8 cellular contexts compared by ENCODE assay signal in the genomic region with DNA sequence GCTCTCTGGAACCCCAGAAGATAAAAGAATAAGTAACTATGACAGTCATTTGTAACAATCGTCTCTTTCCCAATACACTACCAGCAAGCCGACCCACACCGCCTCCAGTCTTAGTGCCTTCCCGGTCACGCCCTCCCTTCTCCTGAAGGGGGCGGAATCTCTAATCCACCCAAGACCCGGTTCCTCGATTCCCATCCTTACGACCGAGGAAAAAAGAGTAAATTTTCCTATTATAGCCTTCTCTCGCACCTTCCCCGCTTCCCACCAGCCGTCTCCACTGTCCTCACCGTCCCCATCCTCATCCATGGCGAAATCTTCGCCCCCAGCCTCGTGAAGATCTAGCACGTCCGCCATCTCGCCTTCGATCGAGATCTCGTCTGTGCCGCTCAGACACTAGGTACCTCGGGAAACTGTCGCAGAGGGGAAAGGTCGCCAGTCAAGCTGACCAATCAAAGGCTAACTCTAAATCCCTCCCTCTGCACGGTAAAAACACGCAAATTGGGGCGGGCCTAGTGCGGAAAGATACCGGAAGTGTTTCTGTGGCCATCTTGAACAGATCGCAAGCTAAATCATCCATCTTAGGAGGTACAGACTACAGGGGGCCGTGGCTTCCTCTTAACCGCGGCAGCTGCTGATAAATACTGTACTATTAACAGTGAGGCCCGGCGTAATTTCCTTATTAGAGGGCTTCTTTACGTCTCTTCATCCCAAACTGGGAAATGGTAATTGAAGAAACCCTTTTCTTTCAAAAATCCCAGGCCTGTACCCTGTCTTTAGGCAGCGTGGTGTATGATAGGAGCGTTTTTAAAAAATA. TPM values are rescaled to one million over a fixed set of nuclear protein-coding genes. Genes with fewer than 3 reads are reported as not detected.
DNase-seq lines count a peak whose midpoint lies in the region; ATAC-seq, FAIRE-seq and TF ChIP-seq lines count a peak whose summit lies in the region.

A gene (minus strand): TSS at position 412 of the 814 bp plus-strand sequence. CDS start 58 bp downstream, at position 354.

- TF ChIP-seq POLR2A in H54 (IDR thresholded peaks at IDR 0.05; ENCODE audit: low read depth, low read length): peak; percentile 88

- ATAC-seq in RWPE2 (ENCODE audit: low read depth): peak; percentile 99
- peak; percentile 98 to 99 for ATAC-seq in natural killer cell treated with Interleukin-12 subunit alpha and Interleukin-12 subunit beta and Interleukin-15 and Interleukin-18, amount 100 ng/mL, for 72 hours
- ATAC-seq in stimulated activated naive CD8-positive, alpha-beta T cell treated with anti-CD3 and anti-CD28 coated beads, Interleukin-15, Interleukin-2, amounts not matched to agents 100 U/mL and 50 U/mL, for 24 hours: peak; percentile 97

- H3K27ac Mint-ChIP-seq in activated T-helper 2 cell treated with anti-CD3 and anti-CD28 coated beads, Interferon-gamma antibody, Interleukin-2, Interleukin-4, amounts not matched to agents 10 μg/mL and 5 μg/mL and 100 μg/mL, durations not matched to agents 14 hours and 24 hours and 36 hours: peak within 1 kb of the TSS; percentile 80
- H3K27ac Mint-ChIP-seq in natural killer cell treated with Interleukin-12 subunit alpha and Interleukin-12 subunit beta and Interleukin-15 and Interleukin-18, amount 100 ng/mL, for 72 hours: no peak within 1 kb of the TSS

- peaks cover 15% of the 10 kb centered on the region for H3K4me1 Mint-ChIP-seq in activated T-helper 2 cell treated with anti-CD3 and anti-CD28 coated beads, Interferon-gamma antibody, Interleukin-2, Interleukin-4, amounts not matched to agents 10 μg/mL and 5 μg/mL and 100 μg/mL, durations not matched to agents 14 hours and 24 hours and 36 hours (ENCODE audit: low read depth)
- H3K4me1 Mint-ChIP-seq in natural killer cell treated with Interleukin-12 subunit alpha and Interleukin-12 subunit beta and Interleukin-15 and Interleukin-18, amount 100 ng/mL, for 72 hours (ENCODE audit: low read depth in 2 of 2): peaks cover 8 to 16% of the 10 kb centered on the region in 2 donors

- intact Hi-C loops in activated T-helper 2 cell treated with anti-CD3 and anti-CD28 coated beads, Interferon-gamma antibody, Interleukin-2, Interleukin-4, amounts not matched to agents 10 μg/mL and 5 μg/mL and 100 μg/mL, durations not matched to agents 14 hours and 24 hours and 36 hours (cut with micrococcal nuclease): loop anchor here (1.0 kb wide), 3 partner anchors 8 to 52 kb away; no protein-coding TSS in a partner anchor

- H3K4me3 ChIP-seq in RWPE2 (ENCODE audit: severe bottlenecking): peak within 1 kb of the TSS; percentile 74
- peak within 1 kb of the TSS; percentile 65 for H3K4me3 ChIP-seq in fibroblast of pulmonary artery (replicated peaks; ENCODE audit: low read depth, low read length)

- H3K27me3 ChIP-seq in RWPE2 (ENCODE audit: insufficient read depth, poor library complexity, severe bottlenecking): no peaks in the 10 kb centered on the region

- no peak within 1 kb of the TSS for H3K4me3 Mint-ChIP-seq in activated T-helper 2 cell treated with anti-CD3 and anti-CD28 coated beads, Interferon-gamma antibody, Interleukin-2, Interleukin-4, amounts not matched to agents 10 μg/mL and 5 μg/mL and 100 μg/mL, durations not matched to agents 14 hours and 24 hours and 36 hours (ENCODE audit: low read depth)
- H3K4me3 Mint-ChIP-seq in natural killer cell treated with Interleukin-12 subunit alpha and Interleukin-12 subunit beta and Interleukin-15 and Interleukin-18, amount 100 ng/mL, for 72 hours: no peak within 1 kb of the TSS

- FAIRE-seq in H54 (lab: Jason Lieb, UNC): peak; percentile 89

- DNase-seq in G401 (ENCODE audit: low spot score) (peak; percentile 99), H54 (ENCODE audit: insufficient read length, low spot score) (peak; percentile 64), LoVo (ENCODE audit: low spot score) (peak; percentile 99), RWPE2 (ENCODE audit: low spot score) (peak; percentile 91), fibroblast of pulmonary artery (ENCODE audit: low read depth) (peak; percentile 99)
- DNase-seq in activated T-helper 2 cell treated with anti-CD3 and anti-CD28 coated beads, Interferon-gamma antibody, Interleukin-2, Interleukin-4, amounts not matched to agents 10 μg/mL and 5 μg/mL and 100 μg/mL, durations not matched to agents 14 hours and 24 hours and 36 hours (ENCODE audit: low spot score): peak; percentile 94
- DNase-seq in natural killer cell treated with Interleukin-12 subunit alpha and Interleukin-12 subunit beta and Interleukin-15 and Interleukin-18, amount 100 ng/mL, for 72 hours (ENCODE audit: low spot score): peak; percentile 95
- peak; percentile 89 for DNase-seq in stimulated activated naive CD8-positive, alpha-beta T cell treated with anti-CD3 and anti-CD28 coated beads, Interleukin-15, Interleukin-2, amounts not matched to agents 100 U/mL and 50 U/mL, for 24 hours

- peaks cover 20% of the 10 kb centered on the region for H3K36me3 Mint-ChIP-seq in activated T-helper 2 cell treated with anti-CD3 and anti-CD28 coated beads, Interferon-gamma antibody, Interleukin-2, Interleukin-4, amounts not matched to agents 10 μg/mL and 5 μg/mL and 100 μg/mL, durations not matched to agents 14 hours and 24 hours and 36 hours (ENCODE audit: low read depth)
- H3K36me3 Mint-ChIP-seq in natural killer cell treated with Interleukin-12 subunit alpha and Interleukin-12 subunit beta and Interleukin-15 and Interleukin-18, amount 100 ng/mL, for 72 hours: no peaks in the 10 kb centered on the region

- H3K27me3 Mint-ChIP-seq in activated T-helper 2 cell treated with anti-CD3 and anti-CD28 coated beads, Interferon-gamma antibody, Interleukin-2, Interleukin-4, amounts not matched to agents 10 μg/mL and 5 μg/mL and 100 μg/mL, durations not matched to agents 14 hours and 24 hours and 36 hours (ENCODE audit: low read depth): no peaks in the 10 kb centered on the region
- H3K27me3 Mint-ChIP-seq in natural killer cell treated with Interleukin-12 subunit alpha and Interleukin-12 subunit beta and Interleukin-15 and Interleukin-18, amount 100 ng/mL, for 72 hours: no peaks in the 10 kb centered on the region

- H3K9me3 Mint-ChIP-seq in activated T-helper 2 cell treated with anti-CD3 and anti-CD28 coated beads, Interferon-gamma antibody, Interleukin-2, Interleukin-4, amounts not matched to agents 10 μg/mL and 5 μg/mL and 100 μg/mL, durations not matched to agents 14 hours and 24 hours and 36 hours: no peaks in the 10 kb centered on the region
- H3K9me3 Mint-ChIP-seq in natural killer cell treated with Interleukin-12 subunit alpha and Interleukin-12 subunit beta and Interleukin-15 and Interleukin-18, amount 100 ng/mL, for 72 hours: no peaks in the 10 kb centered on the region

- H3K4me1 ChIP-seq in RWPE2 (ENCODE audit: insufficient read depth, poor library complexity, severe bottlenecking): peaks cover 6% of the 10 kb centered on the region

- in situ Hi-C loops in G401 (cut with HindIII; ENCODE audit: low sequenced_read_pairs): no loop called here

- H3K9me3 ChIP-seq in RWPE2 (ENCODE audit: severe bottlenecking): no peaks in the 10 kb centered on the region

- TF ChIP-seq CTCF in RWPE2 (IDR thresholded peaks at IDR 0.05; ENCODE audit: poor library complexity, severe bottlenecking): peak; percentile 70
- peak; percentile 60 for TF ChIP-seq CTCF in fibroblast of pulmonary artery (IDR thresholded peaks at IDR 0.05; ENCODE audit: low read length, missing control alignments)

- peak within 1 kb of the TSS; percentile 57 for H3K27ac ChIP-seq in RWPE2 (ENCODE audit: poor library complexity, severe bottlenecking)

- H3K36me3 ChIP-seq in RWPE2 (ENCODE audit: low read depth): peaks cover 28% of the 10 kb centered on the region

RNA-seq across cellular contexts. Expression of the gene that starts here (rescaled TPM):
- total RNA-seq in G401 (2014; rRNA removed; shearing (Covaris generic)): 86.0 and 117 TPM in 2 replicates
- 270 and 287 TPM in 2 replicates for total RNA-seq in activated T-helper 2 cell treated with anti-CD3 and anti-CD28 coated beads, Interferon-gamma antibody, Interleukin-2, Interleukin-4, amounts not matched to agents 10 μg/mL and 5 μg/mL and 100 μg/mL, durations not matched to agents 14 hours and 24 hours and 36 hours
- 100 to 1,000 TPM; 280 to 294 TPM for total RNA-seq in natural killer cell treated with Interleukin-12 subunit alpha and Interleukin-12 subunit beta and Interleukin-15 and Interleukin-18, amount 100 ng/mL, for 72 hours

Comparison
In these comparisons a context has a peak if more than half of its experiments do, and no peak if none do; other contexts are left out.
1. Peak in every context shown above with its lines: DNase-seq, ATAC-seq, H3K4me3 ChIP-seq and H3K27ac ChIP-seq.